11 cellular contexts compared by ENCODE assay signal in genomic region chr2:64779117-64779690, GRCh38.
DNase-seq lines count a peak whose midpoint lies in the region; ATAC-seq lines count a peak whose summit lies in the region.
"Had no signal": no experiment of that assay in that cellular context is flagged by ENCODE, and none has a peak within 500 bp of the region (broad histone marks: within the 10 kb centered on the region; RNA-seq: fewer than 3 reads in every experiment).

No MANE protein-coding gene starts in this region.

- intact Hi-C loops in posterior cingulate gyrus (cut with DNase I), result no loop called here

- peak; percentile 68 for DNase-seq in AG08395 (ENCODE audit: low spot score)
- DNase-seq in LHCN-M2 (ENCODE audit: low read depth), result peak; percentile 77
- DNase-seq in dedifferentiated amniotic fluid mesenchymal stem cell (ENCODE audit: extremely low spot score), result peak; percentile 73
- DNase-seq in lung microvascular endothelial cell (ENCODE audit: low read depth in 2 of 2), result peak; percentile 77 to 84
- no peak for DNase-seq in posterior cingulate gyrus
- no peak for DNase-seq in UCSD-AML1 (lab: John Stamatoyannopoulos, UW; ENCODE audit: unreplicated experiment)
- DNase-seq in globus pallidus (ENCODE audit: low spot score), result no peak
- DNase-seq: dorsolateral prefrontal cortex, NCI-H2107, SJCRH30 had no signal

- no peak for ATAC-seq in GM19395 (IDR thresholded peaks at IDR 0.05; ENCODE audit: unreplicated experiment)

Comparison
In these comparisons a context has a peak if more than half of its experiments do, and no peak if none do; other contexts are left out.
1. DNase-seq: peak in AG08395 (single experiment), LHCN-M2 (single experiment), dedifferentiated amniotic fluid mesenchymal stem cell (single experiment) and lung microvascular endothelial cell (2 of 2); none in posterior cingulate gyrus (0 of 10), UCSD-AML1 (single experiment) and globus pallidus (single experiment).